In genomic region chr9:21434202-21435014, GRCh38 we compare ENCODE assay signal across 8 cellular contexts. TPM values are rescaled to one million over a fixed set of nuclear protein-coding genes. Genes with fewer than 3 reads are reported as not detected.
DNase-seq lines count a peak whose midpoint lies in the region; ATAC-seq, FAIRE-seq and TF ChIP-seq lines count a peak whose summit lies in the region.

No MANE protein-coding gene starts in this region.

- no peak for FAIRE-seq in HTR-8/SVneo (lab: Jason Lieb, UNC)

- DNase-seq in ELR (ENCODE audit: low read depth) (peak; percentile 85), HTR-8/SVneo (ENCODE audit: insufficient read length, low spot score) (peak; percentile 7), SK-MEL-5 (ENCODE audit: low read depth, low spot score) (peak; percentile 71), dermis blood vessel endothelial cell (peak; percentile 85)
- no peak for DNase-seq in activated T-helper 2 cell treated with anti-CD3 and anti-CD28 coated beads, Interferon-gamma antibody, Interleukin-2, Interleukin-4, amounts not matched to agents 10 μg/mL and 5 μg/mL and 100 μg/mL, durations not matched to agents 14 hours and 24 hours and 36 hours (ENCODE audit: low spot score)

- H3K9me3 Mint-ChIP-seq in nephron: no peaks in the 10 kb centered on the region
- no peaks in the 10 kb centered on the region for H3K9me3 Mint-ChIP-seq in activated T-helper 2 cell treated with anti-CD3 and anti-CD28 coated beads, Interferon-gamma antibody, Interleukin-2, Interleukin-4, amounts not matched to agents 10 μg/mL and 5 μg/mL and 100 μg/mL, durations not matched to agents 14 hours and 24 hours and 36 hours

- in situ Hi-C loops in SK-MEL-5 (cut with HindIII; ENCODE audit: low pct_unique_long_range_greater_than_20kb, low sequenced_read_pairs): no loop called here

- H3K4me3 Mint-ChIP-seq in nephron: no peak overlapping the region
- H3K4me3 Mint-ChIP-seq in activated T-helper 2 cell treated with anti-CD3 and anti-CD28 coated beads, Interferon-gamma antibody, Interleukin-2, Interleukin-4, amounts not matched to agents 10 μg/mL and 5 μg/mL and 100 μg/mL, durations not matched to agents 14 hours and 24 hours and 36 hours (ENCODE audit: low read depth): no peak overlapping the region

- ATAC-seq in GM21381 (IDR thresholded peaks at IDR 0.05; ENCODE audit: unreplicated experiment): no peak
- ATAC-seq in HG02870 (IDR thresholded peaks at IDR 0.05; ENCODE audit: unreplicated experiment): no peak

- H3K4me1 Mint-ChIP-seq in nephron: no peaks in the 10 kb centered on the region
- peaks cover 2% of the 10 kb centered on the region for H3K4me1 Mint-ChIP-seq in activated T-helper 2 cell treated with anti-CD3 and anti-CD28 coated beads, Interferon-gamma antibody, Interleukin-2, Interleukin-4, amounts not matched to agents 10 μg/mL and 5 μg/mL and 100 μg/mL, durations not matched to agents 14 hours and 24 hours and 36 hours (ENCODE audit: low read depth)

- H3K27me3 Mint-ChIP-seq in nephron (ENCODE audit: low read depth): no peaks in the 10 kb centered on the region
- H3K27me3 Mint-ChIP-seq in activated T-helper 2 cell treated with anti-CD3 and anti-CD28 coated beads, Interferon-gamma antibody, Interleukin-2, Interleukin-4, amounts not matched to agents 10 μg/mL and 5 μg/mL and 100 μg/mL, durations not matched to agents 14 hours and 24 hours and 36 hours (ENCODE audit: low read depth): peaks cover 49% of the 10 kb centered on the region

- no peaks in the 10 kb centered on the region for H3K36me3 Mint-ChIP-seq in nephron (ENCODE audit: low read depth)
- H3K36me3 Mint-ChIP-seq in activated T-helper 2 cell treated with anti-CD3 and anti-CD28 coated beads, Interferon-gamma antibody, Interleukin-2, Interleukin-4, amounts not matched to agents 10 μg/mL and 5 μg/mL and 100 μg/mL, durations not matched to agents 14 hours and 24 hours and 36 hours (ENCODE audit: low read depth): no peaks in the 10 kb centered on the region

- no peak overlapping the region for H3K27ac Mint-ChIP-seq in nephron
- no peak overlapping the region for H3K27ac Mint-ChIP-seq in activated T-helper 2 cell treated with anti-CD3 and anti-CD28 coated beads, Interferon-gamma antibody, Interleukin-2, Interleukin-4, amounts not matched to agents 10 μg/mL and 5 μg/mL and 100 μg/mL, durations not matched to agents 14 hours and 24 hours and 36 hours

- intact Hi-C loops in activated T-helper 2 cell treated with anti-CD3 and anti-CD28 coated beads, Interferon-gamma antibody, Interleukin-2, Interleukin-4, amounts not matched to agents 10 μg/mL and 5 μg/mL and 100 μg/mL, durations not matched to agents 14 hours and 24 hours and 36 hours (cut with micrococcal nuclease): loop anchor here (1.0 to 10.0 kb wide), 4 partner anchors 32 to 355 kb away; no protein-coding TSS in a partner anchor

- peak; percentile 32 to 43 (median 42) for TF ChIP-seq CTCF in nephron (IDR thresholded peaks at IDR 0.05; ENCODE audit: unreplicated experiment in 3 of 3)

RNA-seq across cellular contexts. Expression of gene IFNA1, which starts 5.8 kb away (rescaled TPM):
- total RNA-seq in SK-MEL-5 (2014; rRNA removed; shearing (Covaris generic)): not detected in 2 replicates
- not detected in 2 replicates for polyA plus RNA-seq in SK-MEL-5 (2015; cell fraction: cytosol; rRNA removed)
- not detected in 2 replicates for polyA plus RNA-seq in SK-MEL-5 (2015; cell fraction: nucleus; rRNA removed)
- total RNA-seq in dermis blood vessel endothelial cell: not detected in 2 replicates
- not detected in 2 replicates for total RNA-seq in activated T-helper 2 cell treated with anti-CD3 and anti-CD28 coated beads, Interferon-gamma antibody, Interleukin-2, Interleukin-4, amounts not matched to agents 10 μg/mL and 5 μg/mL and 100 μg/mL, durations not matched to agents 14 hours and 24 hours and 36 hours

RNA-seq across cellular contexts. Expression of gene IFNA8, which starts 25.5 kb away (rescaled TPM):
- total RNA-seq in SK-MEL-5 (2014; rRNA removed; shearing (Covaris generic)): not detected in 2 replicates
- polyA plus RNA-seq in SK-MEL-5 (2015; cell fraction: cytosol; rRNA removed): not detected in 2 replicates
- not detected in 2 replicates for polyA plus RNA-seq in SK-MEL-5 (2015; cell fraction: nucleus; rRNA removed)
- not detected in 2 replicates for total RNA-seq in dermis blood vessel endothelial cell
- not detected in 2 replicates for total RNA-seq in activated T-helper 2 cell treated with anti-CD3 and anti-CD28 coated beads, Interferon-gamma antibody, Interleukin-2, Interleukin-4, amounts not matched to agents 10 μg/mL and 5 μg/mL and 100 μg/mL, durations not matched to agents 14 hours and 24 hours and 36 hours

RNA-seq across cellular contexts. Expression of gene IFNE, which starts 47.7 kb away (rescaled TPM):
- total RNA-seq in SK-MEL-5 (2014; rRNA removed; shearing (Covaris generic)): not detected in 2 replicates
- polyA plus RNA-seq in SK-MEL-5 (2015; cell fraction: cytosol; rRNA removed): not detected in 2 replicates
- not detected in 2 replicates for polyA plus RNA-seq in SK-MEL-5 (2015; cell fraction: nucleus; rRNA removed)
- total RNA-seq in dermis blood vessel endothelial cell: 0.05 and 0.17 TPM in 2 replicates
- total RNA-seq in activated T-helper 2 cell treated with anti-CD3 and anti-CD28 coated beads, Interferon-gamma antibody, Interleukin-2, Interleukin-4, amounts not matched to agents 10 μg/mL and 5 μg/mL and 100 μg/mL, durations not matched to agents 14 hours and 24 hours and 36 hours: not detected in 2 replicates

RNA-seq across cellular contexts. Expression of gene IFNA2, which starts 49.2 kb away (rescaled TPM):
- not detected in 2 replicates for total RNA-seq in SK-MEL-5 (2014; rRNA removed; shearing (Covaris generic))
- polyA plus RNA-seq in SK-MEL-5 (2015; cell fraction: cytosol; rRNA removed): not detected in 2 replicates
- polyA plus RNA-seq in SK-MEL-5 (2015; cell fraction: nucleus; rRNA removed): not detected in 2 replicates
- total RNA-seq in dermis blood vessel endothelial cell: not detected in 2 replicates
- total RNA-seq in activated T-helper 2 cell treated with anti-CD3 and anti-CD28 coated beads, Interferon-gamma antibody, Interleukin-2, Interleukin-4, amounts not matched to agents 10 μg/mL and 5 μg/mL and 100 μg/mL, durations not matched to agents 14 hours and 24 hours and 36 hours: not detected in 2 replicates
